In the genomic region with DNA sequence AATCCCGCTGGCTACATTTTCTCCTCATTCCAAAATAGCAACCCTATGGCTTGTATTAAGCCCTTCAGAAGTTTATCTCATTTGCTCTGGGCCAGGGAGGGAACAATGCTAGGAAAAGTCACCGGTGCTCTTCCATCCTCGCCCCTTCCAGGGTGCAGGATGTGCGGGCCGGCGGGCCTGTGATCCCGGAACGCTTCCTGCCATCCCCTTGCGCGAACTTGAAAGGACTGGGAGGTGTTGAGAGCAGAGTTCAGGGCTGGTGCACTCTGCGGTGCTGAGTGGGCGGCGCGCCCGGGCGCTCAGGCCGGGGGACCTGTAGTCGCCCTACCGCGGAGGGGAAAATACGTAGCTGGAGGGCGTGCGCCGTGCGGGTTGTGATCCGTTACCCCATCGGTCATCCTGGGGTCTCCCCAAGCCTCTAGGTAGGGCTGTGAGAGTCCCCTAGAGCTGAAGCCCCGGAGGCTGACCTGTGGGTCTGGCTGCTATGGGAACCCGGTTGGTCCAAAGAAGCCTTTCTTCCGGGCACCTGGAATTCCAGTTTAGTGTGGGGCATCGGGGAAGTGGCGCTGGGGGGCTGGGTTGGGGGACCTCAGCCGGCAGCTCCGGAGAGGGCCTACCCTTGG, we compare ENCODE assay signal across 11 cellular contexts. TPM values are rescaled to one million over a fixed set of nuclear protein-coding genes. Genes with fewer than 3 reads are reported as not detected.
DNase-seq lines count a peak whose midpoint lies in the region; ATAC-seq and TF ChIP-seq lines count a peak whose summit lies in the region.
"Had no signal": no experiment of that assay in that cellular context is flagged by ENCODE, and none has a peak within 500 bp of the region (broad histone marks: within the 10 kb centered on the region; RNA-seq: fewer than 3 reads in every experiment).

No MANE protein-coding gene starts in this region.

- H3K4me1 ChIP-seq in SK-N-SH (ENCODE audit: control insufficient read depth in 1 of 2, insufficient read depth in 2 of 2, low read depth in 1 of 2, low read length in 1 of 2): peaks cover 10 to 17% of the 10 kb centered on the region in 2 experiments; a peak in 3 of 4 replicates
- peaks cover 31% of the 10 kb centered on the region for H3K4me1 ChIP-seq in body of pancreas
- peaks cover 0 to 17% (median 8%) of the 10 kb centered on the region in 4 donors for H3K4me1 ChIP-seq in right lobe of liver
- peaks cover 49% of the 10 kb centered on the region for H3K4me1 ChIP-seq in suprapubic skin

- CTCF ChIA-PET in SK-N-SH (lab: Yijun Ruan, JAX): no interaction called here
- CTCF ChIA-PET in activated CD8-positive, alpha-beta T cell treated with anti-CD3 and anti-CD28 coated beads for 36 hours (lab: Charles Lee): no interaction called here

- WGBS in SK-N-SH (ENCODE audit: low lambda C conversion rate): 7% methylated on average over 25 of the region's 34 CpGs
- WGBS in body of pancreas, 2 donors: 1 to 7% methylated on average over 9 to 34 of the region's 34 CpGs
- 0% methylated on average over 11 of the region's 34 CpGs for WGBS in right lobe of liver (ENCODE audit: insufficient coverage, low coverage, low lambda C conversion rate, missing lambda C conversion rate)
- WGBS in suprapubic skin: 6% methylated on average over 7 of the region's 34 CpGs

- H3K36me3 Mint-ChIP-seq in activated CD8-positive, alpha-beta T cell treated with anti-CD3 and anti-CD28 coated beads for 36 hours (ENCODE audit: low read depth): no peaks in the 10 kb centered on the region
- H3K36me3 Mint-ChIP-seq: activated naive CD4-positive, alpha-beta T cell treated with anti-CD3 and anti-CD28 coated beads, Interleukin-2, amount 50 U/mL, for 24 hours had no signal

- H3K27me3 ChIP-seq in SK-N-SH (ENCODE audit: insufficient read depth) (peaks cover 92% of the 10 kb centered on the region), body of pancreas (no peaks in the 10 kb centered on the region), right lobe of liver (no peaks in the 10 kb centered on the region), suprapubic skin (peaks cover 97% of the 10 kb centered on the region)

- H3K27me3 Mint-ChIP-seq in activated CD8-positive, alpha-beta T cell treated with anti-CD3 and anti-CD28 coated beads for 36 hours: peaks cover 56% of the 10 kb centered on the region

- POLR2A ChIA-PET in SK-N-SH (lab: Yijun Ruan, JAX): no interaction called here
- POLR2A ChIA-PET in activated CD8-positive, alpha-beta T cell treated with anti-CD3 and anti-CD28 coated beads for 36 hours (lab: Charles Lee): no interaction called here

- H3K27ac ChIP-seq in SK-N-SH (ENCODE audit: low read depth in 2 of 2, low read length in 1 of 2): no peak overlapping the region
- peak overlapping the region; percentile 87 to 96 (median 96) for H3K27ac ChIP-seq in body of pancreas
- peak overlapping the region; percentile 83 to 98 (median 97) for H3K27ac ChIP-seq in right lobe of liver
- H3K27ac ChIP-seq in suprapubic skin: no peak overlapping the region

- H3F3A ChIP-seq in SK-N-SH (replicated peaks; ENCODE audit: insufficient read depth): no peaks in the 10 kb centered on the region

- H4K20me1 ChIP-seq in SK-N-SH (ENCODE audit: insufficient read depth): no peaks in the 10 kb centered on the region

- H3K4me3 ChIP-seq in SK-N-SH (ENCODE audit: low read depth in 2 of 2, low read length in 1 of 2): no peak overlapping the region
- H3K4me3 ChIP-seq in body of pancreas: peak overlapping the region; percentile 40 to 84
- peak overlapping the region; percentile 58 to 64 (median 60) for H3K4me3 ChIP-seq in right lobe of liver
- peak overlapping the region; percentile 52 for H3K4me3 ChIP-seq in suprapubic skin

- TF ChIP-seq CTCF in SK-N-SH (IDR thresholded peaks at IDR 0.05) (no peak), body of pancreas (IDR thresholded peaks at IDR 0.05) (no peak), right lobe of liver (IDR thresholded peaks at IDR 0.05) (no peak), suprapubic skin (IDR thresholded peaks at IDR 0.05) (no peak)
- TF ChIP-seq CTCF in activated CD8-positive, alpha-beta T cell treated with anti-CD3 and anti-CD28 coated beads for 36 hours (IDR thresholded peaks at IDR 0.05): no peak

- H3K4me3 Mint-ChIP-seq in activated CD8-positive, alpha-beta T cell treated with anti-CD3 and anti-CD28 coated beads for 36 hours: no peak overlapping the region

- no peaks in the 10 kb centered on the region for H3K79me2 ChIP-seq in SK-N-SH (ENCODE audit: insufficient read depth)

- intact Hi-C loops in body of pancreas (cut with DNase I): no loop called here
- intact Hi-C loops in right lobe of liver (cut with DNase I): no loop called here
- intact Hi-C loops in activated CD8-positive, alpha-beta T cell treated with anti-CD3 and anti-CD28 coated beads for 36 hours (cut with micrococcal nuclease): no loop called here

- peaks cover 20% of the 10 kb centered on the region for H3K4me1 Mint-ChIP-seq in activated CD8-positive, alpha-beta T cell treated with anti-CD3 and anti-CD28 coated beads for 36 hours (ENCODE audit: low read depth)

- ATAC-seq in SK-N-SH treated with all-trans-retinoic acid at 6 μM for 48 hours: no peak
- ATAC-seq in body of pancreas: peak; percentile 26
- ATAC-seq in right lobe of liver: peak; percentile 64 to 79 (median 70)
- ATAC-seq in activated CD8-positive, alpha-beta T cell treated with anti-CD3 and anti-CD28 coated beads for 36 hours: no peak

- H3K9ac ChIP-seq in SK-N-SH: no peak overlapping the region

- DNase-seq in SK-N-SH (peak; percentile 53), body of pancreas (peak; percentile 60 to 70 (median 64)), right lobe of liver (peak; percentile 82 to 87 (median 86)), suprapubic skin (ENCODE audit: low spot score in 2 of 2) (no peak), NCI-H1417 (lab: John Stamatoyannopoulos, UW) (no peak), GM19240 (ENCODE audit: insufficient read length, low spot score) (no peak)
- no peak for DNase-seq in activated CD8-positive, alpha-beta T cell treated with anti-CD3 and anti-CD28 coated beads for 36 hours
- DNase-seq: 8988T, kidney glomerular epithelial cell had no signal

- H3K9me3 ChIP-seq in SK-N-SH (no peaks in the 10 kb centered on the region), body of pancreas (no peaks in the 10 kb centered on the region), right lobe of liver (no peaks in the 10 kb centered on the region), suprapubic skin (no peaks in the 10 kb centered on the region)

- H2AFZ ChIP-seq in SK-N-SH (ENCODE audit: low read depth): no peak overlapping the region

- no peak overlapping the region for H3K27ac Mint-ChIP-seq in activated CD8-positive, alpha-beta T cell treated with anti-CD3 and anti-CD28 coated beads for 36 hours
- H3K27ac Mint-ChIP-seq: activated naive CD4-positive, alpha-beta T cell treated with anti-CD3 and anti-CD28 coated beads, Interleukin-2, amount 50 U/mL, for 24 hours had no signal

- H3K9me2 ChIP-seq in SK-N-SH: no peaks in the 10 kb centered on the region

- no peak overlapping the region for H3K4me2 ChIP-seq in SK-N-SH

- H3K9me3 Mint-ChIP-seq in activated CD8-positive, alpha-beta T cell treated with anti-CD3 and anti-CD28 coated beads for 36 hours: no peaks in the 10 kb centered on the region
- H3K9me3 Mint-ChIP-seq: activated naive CD4-positive, alpha-beta T cell treated with anti-CD3 and anti-CD28 coated beads, Interleukin-2, amount 50 U/mL, for 24 hours had no signal

- no peaks in the 10 kb centered on the region for H3K36me3 ChIP-seq in SK-N-SH (replicated peaks in 1 of 2; ENCODE audit: control insufficient read depth in 1 of 2, insufficient read depth in 2 of 2, low read length in 1 of 2)
- no peaks in the 10 kb centered on the region for H3K36me3 ChIP-seq in body of pancreas (replicated peaks in 1 of 2; ENCODE audit: insufficient read depth in 1 of 2, low read depth in 2 of 2)
- H3K36me3 ChIP-seq in right lobe of liver: no peaks in the 10 kb centered on the region
- no peaks in the 10 kb centered on the region for H3K36me3 ChIP-seq in suprapubic skin

- TF ChIP-seq EP300 in SK-N-SH (IDR thresholded peaks at IDR 0.05; ENCODE audit: borderline replicate concordance in 1 of 2, low read depth in 1 of 2, low read length in 1 of 2) (no peak), suprapubic skin (IDR thresholded peaks at IDR 0.05) (no peak)

- no peak for TF ChIP-seq RAD21 in SK-N-SH (IDR thresholded peaks at IDR 0.05; ENCODE audit: low read length)

- TF ChIP-seq POLR2A in body of pancreas (IDR thresholded peaks at IDR 0.05) (peak in 2 of 3 donors; percentile 59 to 61), right lobe of liver (IDR thresholded peaks at IDR 0.05) (peak; percentile 63), suprapubic skin (IDR thresholded peaks at IDR 0.05) (no peak)

TF ChIP-seq in SK-N-SH, 30 proteins besides CTCF, POLR2A, EP300 and RAD21 (continues in another document):
- peak; percentile 78; the same call in 1 of the 2 replicates for TF ChIP-seq EZH2phosphoT487 (IDR thresholded peaks at IDR 0.05; ENCODE audit: borderline replicate concordance, low read depth)
- TF ChIP-seq MEF2A (IDR thresholded peaks at IDR 0.05; ENCODE audit: borderline replicate concordance, low read depth): no peak
- TF ChIP-seq SIN3A (IDR thresholded peaks at IDR 0.05; ENCODE audit: borderline replicate concordance, low read depth, low read length): no peak
- TF ChIP-seq POLR2AphosphoS5 (IDR thresholded peaks at IDR 0.05; ENCODE audit: low read depth, low read length): no peak
- TF ChIP-seq RXRA (IDR thresholded peaks at IDR 0.05; ENCODE audit: borderline replicate concordance, low read depth): no peak

TF ChIP-seq in SK-N-SH treated with all-trans-retinoic acid at 6 μM for 48 hours, 23 proteins besides CTCF, POLR2A, EP300 and RAD21 (continues in another document):
- TF ChIP-seq, protein P1, sequence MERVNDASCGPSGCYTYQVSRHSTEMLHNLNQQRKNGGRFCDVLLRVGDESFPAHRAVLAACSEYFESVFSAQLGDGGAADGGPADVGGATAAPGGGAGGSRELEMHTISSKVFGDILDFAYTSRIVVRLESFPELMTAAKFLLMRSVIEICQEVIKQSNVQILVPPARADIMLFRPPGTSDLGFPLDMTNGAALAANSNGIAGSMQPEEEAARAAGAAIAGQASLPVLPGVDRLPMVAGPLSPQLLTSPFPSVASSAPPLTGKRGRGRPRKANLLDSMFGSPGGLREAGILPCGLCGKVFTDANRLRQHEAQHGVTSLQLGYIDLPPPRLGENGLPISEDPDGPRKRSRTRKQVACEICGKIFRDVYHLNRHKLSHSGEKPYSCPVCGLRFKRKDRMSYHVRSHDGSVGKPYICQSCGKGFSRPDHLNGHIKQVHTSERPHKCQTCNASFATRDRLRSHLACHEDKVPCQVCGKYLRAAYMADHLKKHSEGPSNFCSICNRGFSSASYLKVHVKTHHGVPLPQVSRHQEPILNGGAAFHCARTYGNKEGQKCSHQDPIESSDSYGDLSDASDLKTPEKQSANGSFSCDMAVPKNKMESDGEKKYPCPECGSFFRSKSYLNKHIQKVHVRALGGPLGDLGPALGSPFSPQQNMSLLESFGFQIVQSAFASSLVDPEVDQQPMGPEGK (CRISPR knock-in tag; IDR thresholded peaks at IDR 0.05; ENCODE audit: borderline replicate concordance): no peak

RNA-seq across cellular contexts. Expression of a gene that starts 13.1 kb away (rescaled TPM):
- not detected in 2 replicates for polyA plus RNA-seq in SK-N-SH (2012; rRNA removed)
- not detected in 2 replicates for polyA plus RNA-seq in SK-N-SH (2012; cell fraction: cytosol; rRNA removed)
- not detected in 2 replicates for polyA plus RNA-seq in SK-N-SH (2012; cell fraction: nucleus; rRNA removed)
- total RNA-seq in body of pancreas: 100 to 1,000 TPM in 1 of 2 donors, 10 to 100 TPM in 1; 98.3 to 202 TPM
- 10 to 100 TPM; 20.4 to 35.0 (median 28.5) TPM for total RNA-seq in right lobe of liver
- 1 to 10 TPM in 2 of 4 donors, under 1 TPM in 2; 0.49 to 3.3 (median 0.96) TPM for total RNA-seq in suprapubic skin
- total RNA-seq in activated CD8-positive, alpha-beta T cell treated with anti-CD3 and anti-CD28 coated beads for 36 hours: not detected

Comparison
In these comparisons a context has a peak if more than half of its experiments do, and no peak if none do; other contexts are left out.
1. DNase-seq: peak in SK-N-SH (single experiment), body of pancreas (4 of 4) and right lobe of liver (3 of 3); none in suprapubic skin (0 of 2), activated CD8-positive, alpha-beta T cell treated with anti-CD3 and anti-CD28 coated beads for 36 hours (single experiment), NCI-H1417 (0 of 3) and GM19240 (single experiment).
2. H3K27ac ChIP-seq: peak in body of pancreas (4 of 4) and right lobe of liver (3 of 3); none in SK-N-SH (0 of 2) and suprapubic skin (single experiment).
3. H3K4me3 ChIP-seq: peak in body of pancreas (2 of 2), right lobe of liver (3 of 3) and suprapubic skin (single experiment); none in SK-N-SH (0 of 2).
4. ATAC-seq: peak in body of pancreas (single experiment) and right lobe of liver (4 of 4); none in SK-N-SH treated with all-trans-retinoic acid at 6 μM for 48 hours (single experiment) and activated CD8-positive, alpha-beta T cell treated with anti-CD3 and anti-CD28 coated beads for 36 hours (single experiment).
5. POLR2A ChIP-seq: peak in body of pancreas (2 of 3) and right lobe of liver (single experiment); none in suprapubic skin (0 of 2).
6. RNA of a gene that starts 13.1 kb away (total RNA-seq): 98.3 to 202 TPM in body of pancreas and 20.4 to 35.0 TPM in right lobe of liver; 0.49 to 3.3 TPM in suprapubic skin and not detected in activated CD8-positive, alpha-beta T cell treated with anti-CD3 and anti-CD28 coated beads for 36 hours; every median in the first group is over 4 times any median in the second.